In genomic region chr19:31214086-31214485, GRCh38 we compare ENCODE assay signal across 8 cellular contexts.
DNase-seq lines count a peak whose midpoint lies in the region; ATAC-seq and TF ChIP-seq lines count a peak whose summit lies in the region.

No MANE protein-coding gene starts in this region.

- no peaks in the 10 kb centered on the region for H3K27me3 ChIP-seq in ACC112 (ENCODE audit: insufficient read depth, low read length)
- no peaks in the 10 kb centered on the region for H3K27me3 ChIP-seq in mammary epithelial cell (ENCODE audit: insufficient read depth, low read length)

- dilution Hi-C loops in mammary epithelial cell (cut with HindIII; ENCODE audit: low sequenced_read_pairs) = loop anchor here (5.0 kb wide), 1 partner anchor 123 kb away; no protein-coding TSS in a partner anchor

- H3K4me3 ChIP-seq in ACC112 (ENCODE audit: low read depth, low read length) (no peak overlapping the region), mammary epithelial cell (replicated peaks in 1 of 3; ENCODE audit: insufficient read depth in 1 of 3, low read depth in 2 of 3, low read length in 3 of 3) (no peak overlapping the region)

- intact Hi-C loops in mammary epithelial cell (cut with micrococcal nuclease) = loop anchor here (1.0 to 10.0 kb wide), 4 partner anchors 41 to 159 kb away; partner anchors contain the start of gene TSHZ3

- CTCF ChIA-PET in mammary epithelial cell (lab: Charles Lee; ENCODE audit: low non-redundant PET) = no interaction called here

- in situ Hi-C loops in mammary epithelial cell (cut with MboI; ENCODE audit: low sequenced_read_pairs in 2 of 2) = no loop called here

- ATAC-seq in activated CD4-positive, CD25-positive, alpha-beta regulatory T cell treated with anti-CD3 and anti-CD28 coated beads, Interleukin-2, amount 50 U/mL, for 24 hours = peak; percentile 96 to 98
- ATAC-seq in stimulated activated naive CD8-positive, alpha-beta T cell treated with anti-CD3 and anti-CD28 coated beads, Interleukin-15, Interleukin-2, amounts not matched to agents 100 U/mL and 50 U/mL, for 24 hours = peak; percentile 98
- no peak for ATAC-seq in HG03039 (IDR thresholded peaks at IDR 0.05; ENCODE audit: unreplicated experiment)

- H3K4me2 ChIP-seq in mammary epithelial cell (ENCODE audit: insufficient read depth, low read depth, low read length) = peak overlapping the region; percentile 63

- H3K36me3 ChIP-seq in ACC112 (ENCODE audit: insufficient read depth, low read length) (no peaks in the 10 kb centered on the region), mammary epithelial cell (ENCODE audit: insufficient read depth, low read length) (no peaks in the 10 kb centered on the region)

- no peaks in the 10 kb centered on the region for H4K20me1 ChIP-seq in mammary epithelial cell (ENCODE audit: insufficient read depth, low read length)

- DNase-seq in KG1 (lab: John Stamatoyannopoulos, UW) (peak; percentile 57), mammary epithelial cell (peak; percentile 99), myocyte (ENCODE audit: low read depth) (peak; percentile 99), superior temporal gyrus (ENCODE audit: extremely low spot score) (no peak)
- peak; percentile 84 for DNase-seq in stimulated activated naive CD8-positive, alpha-beta T cell treated with anti-CD3 and anti-CD28 coated beads, Interleukin-15, Interleukin-2, amounts not matched to agents 100 U/mL and 50 U/mL, for 24 hours

- BruUV-seq in mammary epithelial cell (replicated peaks; lab: Mats Ljungman, UMichigan) = no TSS peak

- H3K9ac ChIP-seq in mammary epithelial cell (ENCODE audit: insufficient read depth, low read length) = no peak overlapping the region

- peaks cover 13% of the 10 kb centered on the region for H3K4me1 ChIP-seq in ACC112 (ENCODE audit: control insufficient read depth, insufficient read depth, low read length, unreplicated experiment)
- H3K4me1 ChIP-seq in mammary epithelial cell (ENCODE audit: insufficient read depth, low read length) = peaks cover 20% of the 10 kb centered on the region

- H2AFZ ChIP-seq in ACC112 (ENCODE audit: low read length, unreplicated experiment) (peak overlapping the region; percentile 82), mammary epithelial cell (ENCODE audit: low read depth, low read length) (peak overlapping the region; percentile 79)

- H3K9me3 ChIP-seq in mammary epithelial cell (replicated peaks; ENCODE audit: insufficient read depth, low read length) = no peaks in the 10 kb centered on the region

- TF ChIP-seq CTCF in mammary epithelial cell (conservative IDR thresholded peaks at IDR 0.05 in 1 of 2, IDR thresholded peaks at IDR 0.05 in 1 of 2; ENCODE audit: extremely low read depth in 1 of 2, insufficient read depth in 1 of 2, low read depth in 1 of 2, low read length in 2 of 2) = no peak

- no peaks in the 10 kb centered on the region for H3K79me2 ChIP-seq in ACC112 (ENCODE audit: control insufficient read depth, insufficient read depth, low read length, unreplicated experiment)
- no peaks in the 10 kb centered on the region for H3K79me2 ChIP-seq in mammary epithelial cell (ENCODE audit: insufficient read depth, low read length)

- H3K27ac ChIP-seq in ACC112 (ENCODE audit: low read depth, low read length) (peak overlapping the region; percentile 89), mammary epithelial cell (ENCODE audit: insufficient read depth, low read depth, low read length) (peak overlapping the region; percentile 77)

- WGBS in mammary epithelial cell (ENCODE audit: low coverage, missing lambda C conversion rate) = 0% methylated on average over 7 of the region's 9 CpGs
